2 cellular contexts compared by ENCODE assay signal in genomic region chr5:31774779-31775178, GRCh38.
TF ChIP-seq lines count a peak whose summit lies in the region.

No MANE protein-coding gene starts in this region.

TF ChIP-seq in PFSK-1, 5 proteins besides CTCF, POLR2A, EP300 and RAD21 (continued from another document):
- TF ChIP-seq REST (IDR thresholded peaks at IDR 0.05; ENCODE audit: insufficient read depth in 1 of 2, low read depth in 2 of 2, low read length in 2 of 2) (no peak), TAF1 (IDR thresholded peaks at IDR 0.05; ENCODE audit: borderline replicate concordance, insufficient read depth, low read length) (no peak), FOXP2 (optimal IDR thresholded peaks at IDR 0.05; ENCODE audit: borderline replicate concordance, extremely low read depth, extremely low read length, insufficient read depth) (peak; percentile 45), POLR2AphosphoS5 (IDR thresholded peaks at IDR 0.05; ENCODE audit: low read depth, low read length) (no peak)

TF ChIP-seq in WTC11, 78 proteins besides CTCF, POLR2A, EP300 and RAD21 (continued from another document):
- no peak for TF ChIP-seq ETV6 (CRISPR knock-in tag; IDR thresholded peaks at IDR 0.05)
- TF ChIP-seq E2F1 (CRISPR knock-in tag; IDR thresholded peaks at IDR 0.05): no peak
- TF ChIP-seq RORB (CRISPR knock-in tag; IDR thresholded peaks at IDR 0.05): no peak
TF ChIP-seq in WTC11: peak in this region for 0.
